Comparison of ENCODE assay signal across 14 cellular contexts in genomic region chr4:145217339-145217738, GRCh38.
"Had no signal": no experiment of that assay in that cellular context is flagged by ENCODE, and none has a peak within 500 bp of the region (broad histone marks: within the 10 kb centered on the region; RNA-seq: fewer than 3 reads in every experiment).

No MANE protein-coding gene starts in this region.

- DNase-seq: activated CD4-positive, alpha-beta memory T cell treated with anti-CD3 and anti-CD28 coated beads for 36 hours; activated naive CD4-positive, alpha-beta T cell treated with Interleukin-2 at 50 U/mL for 16 hours; activated naive CD8-positive, alpha-beta T cell treated with anti-CD3 and anti-CD28 coated beads, Interleukin-2, amount 50 U/mL, for 24 hours; effector CD4-positive, alpha-beta T cell; thyroid gland; uterus had no signal

- H3K9me3 ChIP-seq: ascending aorta, neutrophil, right atrium auricular region, thyroid gland, uterus had no signal

- H3K27ac ChIP-seq: ascending aorta, epithelial cell of prostate, hepatocyte, neutrophil, right atrium auricular region, thyroid gland had no signal

- H3K36me3 ChIP-seq: ascending aorta, neutrophil, right atrium auricular region, thyroid gland, uterus had no signal

- H3K4me1 ChIP-seq: ascending aorta, right atrium auricular region, thyroid gland, uterus had no signal

- H3K4me3 ChIP-seq: ascending aorta, hepatocyte, lung, right atrium auricular region, smooth muscle cell, thyroid gland, uterus had no signal

- FAIRE-seq: bronchial epithelial cell had no signal

- H3K27me3 ChIP-seq: ascending aorta, hepatocyte, neutrophil, right atrium auricular region, thyroid gland, uterus had no signal
